Comparison of ENCODE assay signal across 8 cellular contexts in genomic region chr1:50976890-50977574, GRCh38. TPM values are rescaled to one million over a fixed set of nuclear protein-coding genes. Genes with fewer than 3 reads are reported as not detected.
DNase-seq lines count a peak whose midpoint lies in the region; ATAC-seq, FAIRE-seq and TF ChIP-seq lines count a peak whose summit lies in the region.

No MANE protein-coding gene starts in this region.

- H3K36me3 Mint-ChIP-seq in CD4-positive, CD25-positive, alpha-beta regulatory T cell = no peaks in the 10 kb centered on the region

- FAIRE-seq in frontal cortex (lab: Jason Lieb, UNC) = no peak

- H3K27ac ChIP-seq in CD4-positive, CD25-positive, alpha-beta regulatory T cell (ENCODE audit: insufficient read depth, low read length, poor library complexity, severe bottlenecking) = peak overlapping the region; percentile 41
- peak overlapping the region; percentile 65 for H3K27ac ChIP-seq in osteoblast (ENCODE audit: low read depth, low read length)

- peak overlapping the region; percentile 91 for H3K4me3 ChIP-seq in CD4-positive, CD25-positive, alpha-beta regulatory T cell (ENCODE audit: low read depth, low read length)
- H3K4me3 ChIP-seq in osteoblast (ENCODE audit: insufficient read depth, low read length) = peak overlapping the region; percentile 87

- H3K4me3 Mint-ChIP-seq in CD4-positive, CD25-positive, alpha-beta regulatory T cell = peak overlapping the region; percentile 86 to 92 (median 90)

- H3K27me3 ChIP-seq in CD4-positive, CD25-positive, alpha-beta regulatory T cell (ENCODE audit: control insufficient read depth, insufficient read depth, low read length) = peaks cover 6% of the 10 kb centered on the region
- H3K27me3 ChIP-seq in osteoblast (ENCODE audit: insufficient read depth, low read length) = no peaks in the 10 kb centered on the region

- no peaks in the 10 kb centered on the region for H4K20me1 ChIP-seq in osteoblast (ENCODE audit: insufficient read depth, low read length)

- H3K9me3 ChIP-seq in CD4-positive, CD25-positive, alpha-beta regulatory T cell (ENCODE audit: control insufficient read depth in 2 of 2, low read length in 2 of 2) = no peaks in the 10 kb centered on the region
- H3K9me3 ChIP-seq in osteoblast (ENCODE audit: low read depth, low read length) = no peaks in the 10 kb centered on the region

- no peaks in the 10 kb centered on the region for H3K36me3 ChIP-seq in CD4-positive, CD25-positive, alpha-beta regulatory T cell (ENCODE audit: control insufficient read depth, insufficient read depth, low read length)
- H3K36me3 ChIP-seq in osteoblast (ENCODE audit: insufficient read depth, low read length) = no peaks in the 10 kb centered on the region

- peaks cover 33% of the 10 kb centered on the region for H3K4me1 ChIP-seq in CD4-positive, CD25-positive, alpha-beta regulatory T cell (ENCODE audit: control insufficient read depth, insufficient read depth, low read length, poor library complexity, severe bottlenecking)
- H3K4me1 ChIP-seq in osteoblast (ENCODE audit: insufficient read depth, low read length) = peaks cover 40% of the 10 kb centered on the region

- H3K4me1 Mint-ChIP-seq in CD4-positive, CD25-positive, alpha-beta regulatory T cell = peaks cover 13 to 27% (median 18%) of the 10 kb centered on the region in 4 donors

- peak overlapping the region; percentile 92 for H2AFZ ChIP-seq in osteoblast (ENCODE audit: low read length)

- peak overlapping the region; percentile 90 for H3K4me2 ChIP-seq in osteoblast (ENCODE audit: insufficient read depth, low read length)

- no peak for TF ChIP-seq CTCF in osteoblast (IDR thresholded peaks at IDR 0.05; ENCODE audit: extremely low read depth, low read depth, low read length)

- H3K9me3 Mint-ChIP-seq in CD4-positive, CD25-positive, alpha-beta regulatory T cell = peaks cover 0 to 3% (median 0%) of the 10 kb centered on the region in 7 donors

- H3K27ac Mint-ChIP-seq in CD4-positive, CD25-positive, alpha-beta regulatory T cell = peak overlapping the region in 2 of 3 donors; percentile 38 to 46

- peaks cover 83% of the 10 kb centered on the region for H3K79me2 ChIP-seq in osteoblast (ENCODE audit: insufficient read depth, low read length)

- H3K27me3 Mint-ChIP-seq in CD4-positive, CD25-positive, alpha-beta regulatory T cell = peaks cover 25% of the 10 kb centered on the region

- DNase-seq in CD4-positive, CD25-positive, alpha-beta regulatory T cell = peak in 2 of 3 donors; percentile 25 to 64
- DNase-seq in NCI-H345 (lab: John Stamatoyannopoulos, UW) (peak; percentile 75), frontal cortex (ENCODE audit: low spot score in 2 of 2) (peak; percentile 14 to 42), osteoblast (ENCODE audit: insufficient read length, low spot score, missing footprints) (peak; percentile 90), activated gamma-delta T cell (lab: John Stamatoyannopoulos, UW) (no peak)
- DNase-seq in activated T-cell treated with anti-CD3 and anti-CD28 coated beads, Interleukin-2, amount 50 U/mL, for 48 hours = peak; percentile 40 to 44

- ATAC-seq in CD4-positive, CD25-positive, alpha-beta regulatory T cell (ENCODE audit: low read depth in 2 of 2) = peak; percentile 45 to 51
- ATAC-seq in GM18870 (IDR thresholded peaks at IDR 0.05; ENCODE audit: unreplicated experiment) (peak; percentile 60), HG03045 (IDR thresholded peaks at IDR 0.05; ENCODE audit: unreplicated experiment) (peak; percentile 67)

RNA-seq across cellular contexts. Expression of gene CDKN2C, which starts 7.0 kb away (rescaled TPM):
- 12.6 TPM for total RNA-seq in CD4-positive, CD25-positive, alpha-beta regulatory T cell
- polyA plus RNA-seq in CD4-positive, CD25-positive, alpha-beta regulatory T cell = 10 to 100 TPM; 11.8 to 26.2 (median 20.6) TPM
- total RNA-seq in frontal cortex (6.1 TPM), osteoblast (18.9 and 34.4 TPM in 2 replicates)

RNA-seq across cellular contexts. Expression of gene FAF1, which starts 17.0 kb away (rescaled TPM):
- 56.6 TPM for total RNA-seq in CD4-positive, CD25-positive, alpha-beta regulatory T cell
- polyA plus RNA-seq in CD4-positive, CD25-positive, alpha-beta regulatory T cell = 10 to 100 TPM; 28.9 to 58.2 (median 42.9) TPM
- 47.3 TPM for total RNA-seq in frontal cortex
- total RNA-seq in osteoblast = 40.5 and 52.2 TPM in 2 replicates
